8 cellular contexts compared by ENCODE assay signal in the genomic region with DNA sequence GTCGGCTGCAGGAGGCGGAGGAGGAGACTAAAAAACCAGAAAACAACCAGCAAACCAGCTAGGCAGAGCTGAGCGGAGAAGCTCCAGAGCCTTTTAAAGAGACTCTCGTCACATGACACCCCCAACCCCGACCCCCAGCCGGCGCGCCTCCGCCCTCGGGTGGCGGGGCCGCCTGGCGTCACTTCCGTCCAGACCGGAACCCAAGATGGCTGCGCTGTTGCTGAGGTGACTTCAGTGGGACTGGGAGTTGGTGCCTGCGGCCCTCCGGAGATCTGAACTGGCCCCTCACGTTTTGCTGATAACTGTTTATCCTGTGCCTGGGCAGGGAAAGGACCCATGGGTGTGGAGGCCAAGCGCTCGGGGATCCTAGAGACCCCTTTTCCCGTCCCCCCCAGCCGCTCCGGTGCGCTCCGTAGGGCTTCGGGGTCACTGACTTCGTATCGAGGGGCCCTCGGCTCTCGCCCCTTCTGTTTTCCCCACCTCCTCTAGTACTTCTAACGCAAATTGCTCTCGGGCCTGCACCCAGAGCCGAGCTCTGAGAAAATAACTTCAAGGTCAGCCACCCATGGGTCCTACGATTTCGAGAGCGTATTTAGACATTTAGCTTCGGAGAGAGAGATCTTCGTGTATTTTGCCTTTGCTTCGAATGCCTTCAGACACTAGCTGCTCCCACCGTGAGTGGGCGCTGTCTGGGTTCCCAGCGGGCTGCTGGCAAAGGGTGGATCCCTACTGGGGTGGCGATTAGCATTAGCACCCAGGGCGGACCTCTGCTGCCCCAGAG. TPM values are rescaled to one million over a fixed set of nuclear protein-coding genes. Genes with fewer than 3 reads are reported as not detected.
DNase-seq lines count a peak whose midpoint lies in the region; ATAC-seq and TF ChIP-seq lines count a peak whose summit lies in the region.

A gene with protein sequence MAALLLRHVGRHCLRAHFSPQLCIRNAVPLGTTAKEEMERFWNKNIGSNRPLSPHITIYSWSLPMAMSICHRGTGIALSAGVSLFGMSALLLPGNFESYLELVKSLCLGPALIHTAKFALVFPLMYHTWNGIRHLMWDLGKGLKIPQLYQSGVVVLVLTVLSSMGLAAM (plus strand): TSS at position 181 of the 781 bp plus-strand sequence. CDS start 25 bp downstream, at position 206.

- H3K4me3 Mint-ChIP-seq in activated CD4-positive, alpha-beta T cell treated with anti-CD3 and anti-CD28 coated beads for 36 hours = peak within 1 kb of the TSS; percentile 96

- peaks cover 21% of the 10 kb centered on the region for H3K4me1 Mint-ChIP-seq in activated CD4-positive, alpha-beta T cell treated with anti-CD3 and anti-CD28 coated beads for 36 hours

- no peaks in the 10 kb centered on the region for H3K9me3 Mint-ChIP-seq in activated CD4-positive, alpha-beta T cell treated with anti-CD3 and anti-CD28 coated beads for 36 hours (ENCODE audit: low read depth)

- CTCF ChIA-PET in activated CD4-positive, alpha-beta T cell treated with anti-CD3 and anti-CD28 coated beads for 36 hours (lab: Charles Lee) = interaction anchor here (0.6 to 2.1 kb wide), 7 partner anchors 8 to 184 kb away, joined by 3 to 11 read pairs (median 4); a partner anchor contains a TSS

- POLR2A ChIA-PET in activated CD4-positive, alpha-beta T cell treated with anti-CD3 and anti-CD28 coated beads for 36 hours (lab: Charles Lee) = interaction anchor here (1.1 kb wide), 2 partner anchors 9 to 89 kb away, joined by 4 read pairs; a partner anchor contains a TSS

- H3K27me3 Mint-ChIP-seq in activated CD4-positive, alpha-beta T cell treated with anti-CD3 and anti-CD28 coated beads for 36 hours = no peaks in the 10 kb centered on the region

- H3K36me3 Mint-ChIP-seq in activated CD4-positive, alpha-beta T cell treated with anti-CD3 and anti-CD28 coated beads for 36 hours (ENCODE audit: low read depth) = peaks cover 2% of the 10 kb centered on the region

- H3K4me3 ChIP-seq in choroid plexus epithelial cell (ENCODE audit: low read depth, low read length) = peak within 1 kb of the TSS; percentile 97

- peak within 1 kb of the TSS; percentile 96 for H3K27ac Mint-ChIP-seq in activated CD4-positive, alpha-beta T cell treated with anti-CD3 and anti-CD28 coated beads for 36 hours

- ATAC-seq in GM19025 (IDR thresholded peaks at IDR 0.05; ENCODE audit: low read depth, unreplicated experiment) (peak; percentile 96), HG03342 (IDR thresholded peaks at IDR 0.05; ENCODE audit: unreplicated experiment) (peak; percentile 97)
- ATAC-seq in activated CD4-positive, alpha-beta T cell treated with anti-CD3 and anti-CD28 coated beads for 36 hours = peak; percentile 98

- intact Hi-C loops in activated CD4-positive, alpha-beta T cell treated with anti-CD3 and anti-CD28 coated beads for 36 hours (cut with DNase I, micrococcal nuclease) = loop anchor here (1.0 to 10.0 kb wide), 8 partner anchors 8 to 137 kb away; a partner anchor contains a TSS

- peak; percentile 69 for TF ChIP-seq CTCF in choroid plexus epithelial cell (conservative IDR thresholded peaks at IDR 0.05; ENCODE audit: low read depth, low read length)

- DNase-seq in Ammon's horn (ENCODE audit: low spot score) (peak; percentile 95), NCI-H510A (lab: John Stamatoyannopoulos, UW) (peak; percentile 45), choroid plexus epithelial cell (ENCODE audit: low read depth) (peak; percentile 96), kidney glomerular epithelial cell (lab: John Stamatoyannopoulos, UW) (peak; percentile 67)
- DNase-seq in activated CD4-positive, alpha-beta T cell treated with anti-CD3 and anti-CD28 coated beads for 36 hours = peak; percentile 94
- peak; percentile 69 to 76 for DNase-seq in stimulated activated CD4-positive, alpha-beta T cell treated with anti-CD3 and anti-CD28 coated beads, Interleukin-1b, Interleukin-23, amount 100 ng/mL, for 1 hour (ENCODE audit: low read depth in 2 of 2)

RNA-seq across cellular contexts. Expression of the gene that starts here (rescaled TPM):
- 100 to 1,000 TPM; 191 to 235 TPM for total RNA-seq in activated CD4-positive, alpha-beta T cell treated with anti-CD3 and anti-CD28 coated beads for 36 hours

Comparison
In these comparisons a context has a peak if more than half of its experiments do, and no peak if none do; other contexts are left out.
1. Peak in every context shown above with its lines: DNase-seq, ATAC-seq and H3K4me3 ChIP-seq.
2. DNase-seq: peak in every context shown above with its lines; median percentile 96 in choroid plexus epithelial cell; 95 in Ammon's horn; 94 in activated CD4-positive, alpha-beta T cell treated with anti-CD3 and anti-CD28 coated beads for 36 hours; 72 in stimulated activated CD4-positive, alpha-beta T cell treated with anti-CD3 and anti-CD28 coated beads, Interleukin-1b, Interleukin-23, amount 100 ng/mL, for 1 hour; 67 in kidney glomerular epithelial cell; 45 in NCI-H510A.